In the genomic region with DNA sequence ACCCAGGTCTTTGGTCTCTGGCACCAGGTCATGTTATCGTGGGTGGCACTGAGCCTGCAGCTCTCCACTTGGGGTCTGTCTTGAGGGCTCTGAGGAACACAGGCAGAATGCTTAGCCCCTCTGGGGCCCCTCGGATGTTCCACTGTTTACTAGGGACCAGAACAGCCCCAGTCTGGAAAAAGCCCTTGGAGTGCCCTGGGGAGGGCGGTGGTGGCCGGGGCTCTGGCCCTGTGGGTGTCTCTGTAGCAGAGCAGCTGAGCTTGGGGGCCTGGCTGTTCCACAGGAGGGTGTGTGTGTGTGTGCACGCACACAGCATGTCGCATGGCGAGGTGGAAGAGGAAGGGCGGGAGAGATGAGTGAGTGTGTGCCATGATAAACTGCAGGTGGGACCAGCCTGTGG, we compare ENCODE assay signal across 30 cellular contexts. TPM values are rescaled to one million over a fixed set of nuclear protein-coding genes. Genes with fewer than 3 reads are reported as not detected.
"Had no signal": no experiment of that assay in that cellular context is flagged by ENCODE, and none has a peak within 500 bp of the region (broad histone marks: within the 10 kb centered on the region; RNA-seq: fewer than 3 reads in every experiment).

No MANE protein-coding gene starts in this region.

- H3K27me3 ChIP-seq: colonic mucosa, testis had no signal

- H3K4me3 Mint-ChIP-seq: dendritic cell treated with granulocyte-macrophage colony-stimulating factor and Interleukin-4, amounts not matched to agents 40 ng/mL and 50 ng/mL, for 4 days; endodermal cell; natural killer cell; stimulated activated memory B cell treated with anti-CD40 and anti-IgM and Interleukin-4, amounts not matched to agents 10 μg/mL and 1 μg/mL and 100 μg/mL, for 72 hours; type B pancreatic cell had no signal

- H3K4me1 ChIP-seq: colonic mucosa, gastrocnemius medialis, psoas muscle, testis had no signal

- H3K27me3 Mint-ChIP-seq: stimulated activated memory B cell treated with anti-CD40 and anti-IgM and Interleukin-4, amounts not matched to agents 10 μg/mL and 1 μg/mL and 100 μg/mL, for 72 hours had no signal

- H3K9me3 ChIP-seq: colonic mucosa, gastrocnemius medialis, lower lobe of right lung, psoas muscle, sigmoid colon, testis, tibial artery had no signal

- H3K27ac Mint-ChIP-seq: dendritic cell treated with granulocyte-macrophage colony-stimulating factor and Interleukin-4, amounts not matched to agents 40 ng/mL and 50 ng/mL, for 4 days; endodermal cell; natural killer cell; stimulated activated memory B cell treated with anti-CD40 and anti-IgM and Interleukin-4, amounts not matched to agents 10 μg/mL and 1 μg/mL and 100 μg/mL, for 72 hours; type B pancreatic cell had no signal

- DNase-seq: colonic mucosa; effector CD8-positive, alpha-beta T cell; endodermal cell; foreskin fibroblast; gastrocnemius medialis; head of caudate nucleus; left ventricle myocardium superior; lower lobe of right lung; natural killer cell; psoas muscle; right cardiac atrium; sigmoid colon; stimulated activated CD4-positive, alpha-beta T cell treated with anti-CD3 and anti-CD28 coated beads, Interleukin-2, amount 100 ng/mL, for 24 hours; stimulated activated CD4-positive, alpha-beta T cell treated with anti-CD3 and anti-CD28 coated beads, Interleukin-4, amount 100 ng/mL, for 24 hours; stimulated activated naive CD8-positive, alpha-beta T cell treated with anti-CD3 and anti-CD28 coated beads, Interleukin-15, Interleukin-2, amounts not matched to agents 100 U/mL and 50 U/mL, for 24 hours; substantia nigra; testis; tibial artery had no signal

- H3K36me3 ChIP-seq: colonic mucosa, gastrocnemius medialis, lower lobe of right lung, sigmoid colon, tibial artery had no signal

- H3K27ac ChIP-seq: colonic mucosa, epithelial cell of prostate, gastrocnemius medialis, lower lobe of right lung, psoas muscle, sigmoid colon, testis, tibial artery had no signal

- H3K4me1 Mint-ChIP-seq: endodermal cell; stimulated activated memory B cell treated with anti-CD40 and anti-IgM and Interleukin-4, amounts not matched to agents 10 μg/mL and 1 μg/mL and 100 μg/mL, for 72 hours had no signal

- H3K4me3 ChIP-seq: colonic mucosa, gastrocnemius medialis, lower lobe of right lung, psoas muscle, sigmoid colon, testis, tibial artery had no signal

- ATAC-seq: esophagus mucosa; gastrocnemius medialis; left ventricle myocardium superior; lower lobe of right lung; natural killer cell; psoas muscle; stimulated activated memory B cell treated with anti-CD40 and anti-IgM and Interleukin-4, amounts not matched to agents 10 μg/mL and 1 μg/mL and 100 μg/mL, for 72 hours; stimulated activated naive CD8-positive, alpha-beta T cell treated with anti-CD3 and anti-CD28 coated beads, Interleukin-15, Interleukin-2, amounts not matched to agents 100 U/mL and 50 U/mL, for 24 hours had no signal

- H3K36me3 Mint-ChIP-seq: natural killer cell, type B pancreatic cell had no signal

- H3K9me3 Mint-ChIP-seq: dendritic cell treated with granulocyte-macrophage colony-stimulating factor and Interleukin-4, amounts not matched to agents 40 ng/mL and 50 ng/mL, for 4 days; endodermal cell; natural killer cell; stimulated activated memory B cell treated with anti-CD40 and anti-IgM and Interleukin-4, amounts not matched to agents 10 μg/mL and 1 μg/mL and 100 μg/mL, for 72 hours; type B pancreatic cell had no signal

RNA-seq across cellular contexts. Expression of a gene that starts 35.8 kb away (rescaled TPM):
- total RNA-seq: colonic mucosa, esophagus mucosa, left ventricle myocardium superior, lower lobe of right lung, mononuclear cell, natural killer cell, osteocyte, renal cortical epithelial cell, skeletal muscle tissue, urinary bladder had no signal

RNA-seq across cellular contexts. Expression of a gene that starts 35.9 kb away (rescaled TPM):
- total RNA-seq: colonic mucosa, esophagus mucosa, gastrocnemius medialis, left ventricle myocardium superior, lower lobe of right lung, natural killer cell, osteocyte, psoas muscle, renal cortical epithelial cell, right cardiac atrium, skeletal muscle tissue, urinary bladder had no signal
- polyA plus RNA-seq: keratinocyte, right cardiac atrium, sigmoid colon, urinary bladder had no signal

RNA-seq across cellular contexts. Expression of a gene that starts 45.4 kb away (rescaled TPM):
- total RNA-seq: esophagus mucosa, glomerular endothelial cell, renal cortical epithelial cell, skeletal muscle tissue, urinary bladder had no signal
- polyA plus RNA-seq: keratinocyte, right cardiac atrium, urinary bladder had no signal
